Comparison of ENCODE assay signal across 1 cellular context in the genomic region with DNA sequence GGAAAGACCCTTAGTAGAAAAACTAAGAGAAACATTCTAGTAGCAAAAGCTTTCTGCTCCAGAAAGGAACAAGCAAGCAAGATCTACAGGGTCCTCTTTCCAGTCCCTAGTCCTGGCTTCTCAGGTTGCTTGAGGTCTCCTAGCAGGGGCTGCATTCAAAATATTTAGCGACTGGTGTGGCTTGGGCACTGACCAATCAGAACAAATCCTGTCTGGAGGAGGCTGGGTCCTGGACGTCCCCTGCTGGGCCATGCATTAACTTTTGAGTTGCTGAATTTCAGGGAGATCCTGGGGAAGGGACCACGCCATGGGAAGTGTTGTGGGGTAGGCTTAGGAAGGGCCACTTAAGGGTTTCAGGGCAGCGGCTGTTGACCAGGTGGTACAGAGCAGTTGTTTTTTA.
TF ChIP-seq lines count a peak whose summit lies in the region.

No MANE protein-coding gene starts in this region.

TF ChIP-seq in H1, 55 proteins besides CTCF, POLR2A, EP300 and RAD21:
- no peak for TF ChIP-seq CHD1 (IDR thresholded peaks at IDR 0.05; ENCODE audit: low read depth, low read length)
- TF ChIP-seq TEAD4 (IDR thresholded peaks at IDR 0.05; ENCODE audit: low read depth, low read length): 0 out of 2 replicates have a peak, but pooled peaks have one; percentile 20
